In genomic region chr5:148172377-148172776, GRCh38 we compare ENCODE assay signal across 31 cellular contexts. TPM values are rescaled to one million over a fixed set of nuclear protein-coding genes. Genes with fewer than 3 reads are reported as not detected.
DNase-seq lines count a peak whose midpoint lies in the region; ATAC-seq and TF ChIP-seq lines count a peak whose summit lies in the region.
"Had no signal": no experiment of that assay in that cellular context is flagged by ENCODE, and none has a peak within 500 bp of the region (broad histone marks: within the 10 kb centered on the region; RNA-seq: fewer than 3 reads in every experiment).

No MANE protein-coding gene starts in this region.

- H3K27ac Mint-ChIP-seq in CD8-positive, alpha-beta T cell: no peak overlapping the region
- H3K27ac Mint-ChIP-seq: B cell; CD14-positive monocyte; CD4-positive, alpha-beta memory T cell; CD4-positive, alpha-beta T cell; CD4-positive, CD25-positive, alpha-beta regulatory T cell; CD8-positive, alpha-beta memory T cell had no signal

- POLR2A ChIA-PET in PC-3 (lab: Charles Lee; ENCODE audit: unreplicated experiment): no interaction called here
- POLR2A ChIA-PET in CD8-positive, alpha-beta T cell (lab: Charles Lee): no interaction called here

- H3K9me2 ChIP-seq in PC-3 (replicated peaks; ENCODE audit: low read length): no peaks in the 10 kb centered on the region

- H3K9me3 Mint-ChIP-seq in CD8-positive, alpha-beta T cell: no peaks in the 10 kb centered on the region
- H3K9me3 Mint-ChIP-seq: CD14-positive monocyte; CD4-positive, alpha-beta memory T cell; CD4-positive, alpha-beta T cell; CD4-positive, CD25-positive, alpha-beta regulatory T cell; CD8-positive, alpha-beta memory T cell had no signal

- H3K4me1 ChIP-seq in PC-3 (ENCODE audit: insufficient read depth, low read length): peaks cover 21% of the 10 kb centered on the region
- H3K4me1 ChIP-seq in CD8-positive, alpha-beta T cell (ENCODE audit: insufficient read depth, low read length): no peaks in the 10 kb centered on the region
- H3K4me1 ChIP-seq: A549; BE2C; BLaER1; BLaER1 treated with 17β-estradiol and CSF1 and Interleukin-3, amounts not matched to agents 10 nM and 100 nM; Caco-2 had no signal

- DNase-seq in PC-3: peak; percentile 72
- DNase-seq in CD8-positive, alpha-beta T cell: no peak
- DNase-seq: 8988T; ACHN; AML-193; BE2C; C1 segment of cervical spinal cord; Caco-2; Calu3; CD4-positive, alpha-beta memory T cell; CD4-positive, alpha-beta T cell; CD4-positive, CD25-positive, alpha-beta regulatory T cell; CD8-positive, alpha-beta memory T cell; COR-L47; DMS 273 treated with DMSO at 0.1 percent for 48 hours; DMS153; DMS53; DMS79; DMS79 treated with DMSO at 0.1 percent for 48 hours; DND-41; EL had no signal

- no TSS peak for BruUV-seq in PC-3 (replicated peaks; lab: Mats Ljungman, UMichigan)

- no peak overlapping the region for H3K9ac ChIP-seq in PC-3 (ENCODE audit: low read length)
- H3K9ac ChIP-seq: BLaER1; BLaER1 treated with 17β-estradiol and CSF1 and Interleukin-3, amounts not matched to agents 10 nM and 100 nM had no signal

- no peak overlapping the region for H3K4me3 ChIP-seq in PC-3 (ENCODE audit: low read length)
- H3K4me3 ChIP-seq in CD8-positive, alpha-beta T cell (ENCODE audit: low read depth, low read length): no peak overlapping the region
- H3K4me3 ChIP-seq: A549; BLaER1; BLaER1 treated with 17β-estradiol and CSF1 and Interleukin-3, amounts not matched to agents 10 nM and 100 nM had no signal

- H3K27ac ChIP-seq in PC-3 (ENCODE audit: low read length): peak overlapping the region; percentile 30
- H3K27ac ChIP-seq in CD8-positive, alpha-beta T cell (ENCODE audit: low read depth, low read length): no peak overlapping the region
- H3K27ac ChIP-seq: 22Rv1; A549; BLaER1; BLaER1 treated with 17β-estradiol and CSF1 and Interleukin-3, amounts not matched to agents 10 nM and 100 nM; C4-2B had no signal

- CTCF ChIA-PET in PC-3 (lab: Charles Lee): no interaction called here
- CTCF ChIA-PET in CD8-positive, alpha-beta T cell (lab: Charles Lee): no interaction called here

- peak overlapping the region; percentile 48 for H3K4me2 ChIP-seq in PC-3 (ENCODE audit: low read length)
- H3K4me2 ChIP-seq: A549; BLaER1; BLaER1 treated with 17β-estradiol and CSF1 and Interleukin-3, amounts not matched to agents 10 nM and 100 nM had no signal

- H3F3A ChIP-seq in PC-3 (ENCODE audit: low read length, unreplicated experiment): no peaks in the 10 kb centered on the region

- H3K27me3 ChIP-seq in PC-3 (ENCODE audit: low read length): no peaks in the 10 kb centered on the region
- no peaks in the 10 kb centered on the region for H3K27me3 ChIP-seq in CD8-positive, alpha-beta T cell (ENCODE audit: insufficient read depth, low read length)
- H3K27me3 ChIP-seq: BLaER1; BLaER1 treated with 17β-estradiol and CSF1 and Interleukin-3, amounts not matched to agents 10 nM and 100 nM had no signal

- H4K20me1 ChIP-seq in PC-3 (ENCODE audit: low read length): no peaks in the 10 kb centered on the region
- H4K20me1 ChIP-seq: BLaER1; BLaER1 treated with 17β-estradiol and CSF1 and Interleukin-3, amounts not matched to agents 10 nM and 100 nM had no signal

- no peaks in the 10 kb centered on the region for H3K79me2 ChIP-seq in PC-3 (ENCODE audit: low read length)

- TF ChIP-seq CTCF in PC-3 (conservative IDR thresholded peaks at IDR 0.05; ENCODE audit: low read depth, low read length): no peak
- no peak for TF ChIP-seq CTCF in CD8-positive, alpha-beta T cell (IDR thresholded peaks at IDR 0.05)

- H3K9me3 ChIP-seq in PC-3 (ENCODE audit: low read length): no peaks in the 10 kb centered on the region
- no peaks in the 10 kb centered on the region for H3K9me3 ChIP-seq in CD8-positive, alpha-beta T cell (ENCODE audit: low read length)
- H3K9me3 ChIP-seq: A549; BE2C; BLaER1; BLaER1 treated with 17β-estradiol and CSF1 and Interleukin-3, amounts not matched to agents 10 nM and 100 nM; Caco-2 had no signal

- H3K4me3 Mint-ChIP-seq in CD8-positive, alpha-beta T cell: no peak overlapping the region
- H3K4me3 Mint-ChIP-seq: B cell; CD14-positive monocyte; CD4-positive, alpha-beta memory T cell; CD4-positive, alpha-beta T cell; CD4-positive, CD25-positive, alpha-beta regulatory T cell; CD8-positive, alpha-beta memory T cell had no signal

- no peaks in the 10 kb centered on the region for H3K36me3 Mint-ChIP-seq in CD8-positive, alpha-beta T cell
- H3K36me3 Mint-ChIP-seq: CD14-positive monocyte; CD4-positive, alpha-beta memory T cell; CD4-positive, CD25-positive, alpha-beta regulatory T cell; CD8-positive, alpha-beta memory T cell had no signal

- H3K27me3 Mint-ChIP-seq in CD8-positive, alpha-beta T cell (ENCODE audit: low read depth): peaks cover 6% of the 10 kb centered on the region
- H3K27me3 Mint-ChIP-seq: CD4-positive, CD25-positive, alpha-beta regulatory T cell had no signal

- ATAC-seq in PC-3: peak; percentile 86
- no peak for ATAC-seq in CD8-positive, alpha-beta T cell
- ATAC-seq: A549 had no signal

- intact Hi-C loops in PC-3 (cut with micrococcal nuclease): loop anchor here (1.0 kb wide), 1 partner anchor 27 kb away; no protein-coding TSS in a partner anchor
- intact Hi-C loops in CD8-positive, alpha-beta T cell (cut with DNase I, micrococcal nuclease): loop anchor here in 1 of 2 experiments (10.0 kb wide), 1 partner anchor 1262 kb away; no protein-coding TSS in a partner anchor

- H2AFZ ChIP-seq in PC-3 (ENCODE audit: low read length): no peak overlapping the region

- no peaks in the 10 kb centered on the region for H3K36me3 ChIP-seq in PC-3 (ENCODE audit: low read depth, low read length)
- H3K36me3 ChIP-seq in CD8-positive, alpha-beta T cell (ENCODE audit: insufficient read depth, low read length): no peaks in the 10 kb centered on the region
- H3K36me3 ChIP-seq: BE2C; BLaER1; BLaER1 treated with 17β-estradiol and CSF1 and Interleukin-3, amounts not matched to agents 10 nM and 100 nM had no signal

- no peaks in the 10 kb centered on the region for H3K4me1 Mint-ChIP-seq in CD8-positive, alpha-beta T cell (ENCODE audit: low read depth)
- H3K4me1 Mint-ChIP-seq: B cell; CD4-positive, alpha-beta memory T cell; CD4-positive, CD25-positive, alpha-beta regulatory T cell; CD8-positive, alpha-beta memory T cell had no signal

RNA-seq across cellular contexts. Expression of gene SPINK14, which starts 4.0 kb away (rescaled TPM):
- total RNA-seq in PC-3 (2014; rRNA removed): not detected in 2 replicates
- total RNA-seq in CD8-positive, alpha-beta T cell: not detected
- total RNA-seq: A172; A673; B cell; Caco-2; Calu3; CD4-positive, alpha-beta memory T cell; CD4-positive, alpha-beta T cell; CD4-positive, CD25-positive, alpha-beta regulatory T cell; CD8-positive, alpha-beta memory T cell; Daoy had no signal

RNA-seq across cellular contexts. Expression of gene SPINK6, which starts 30.5 kb away (rescaled TPM):
- not detected in 2 replicates for total RNA-seq in PC-3 (2014; rRNA removed)
- not detected for total RNA-seq in CD8-positive, alpha-beta T cell
- total RNA-seq: A673; B cell; Caco-2; Calu3; CD4-positive, alpha-beta memory T cell; CD4-positive, alpha-beta T cell; CD4-positive, CD25-positive, alpha-beta regulatory T cell; CD8-positive, alpha-beta memory T cell; Daoy had no signal
